Comparison of ENCODE assay signal across 8 cellular contexts in the genomic region with DNA sequence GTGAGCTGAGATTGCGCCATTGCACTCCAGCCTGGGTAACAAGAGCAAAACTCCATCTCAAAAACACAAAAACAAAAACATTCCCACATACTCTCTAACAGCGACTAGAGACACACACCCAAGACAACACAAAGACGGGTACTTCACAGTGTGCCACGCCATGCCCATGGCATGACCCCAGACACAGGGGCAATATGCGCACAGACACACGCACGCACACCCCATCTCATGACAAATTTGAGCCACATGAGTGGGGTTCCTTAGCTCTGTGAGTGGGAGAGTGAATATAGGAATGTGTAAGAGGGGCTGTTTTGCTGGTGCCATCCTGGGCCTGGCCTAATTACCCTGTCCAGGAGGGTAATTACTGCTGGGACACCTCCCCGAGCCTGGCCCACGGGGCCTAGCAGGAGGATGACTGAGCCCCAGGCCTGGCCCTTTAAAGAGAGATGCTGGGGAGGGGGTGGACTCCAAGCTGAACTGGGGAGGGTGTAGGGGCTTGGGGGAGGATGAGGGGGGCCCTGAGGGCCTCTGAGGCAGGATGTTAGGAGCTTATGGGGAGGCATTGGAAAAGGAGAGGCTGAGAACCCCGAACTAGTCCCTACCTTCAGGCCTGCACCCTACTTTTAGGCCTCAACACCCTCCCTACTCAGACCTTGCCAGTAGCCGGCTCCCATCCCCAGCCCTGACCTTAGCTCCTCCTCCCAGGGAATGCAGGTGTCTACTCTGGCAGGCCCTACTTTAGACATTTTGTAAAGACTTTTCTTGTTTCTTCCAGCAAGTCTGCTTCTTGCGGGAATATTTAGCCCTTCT. TPM values are rescaled to one million over a fixed set of nuclear protein-coding genes. Genes with fewer than 3 reads are reported as not detected.
DNase-seq lines count a peak whose midpoint lies in the region; ATAC-seq, FAIRE-seq and TF ChIP-seq lines count a peak whose summit lies in the region.

No MANE protein-coding gene starts in this region.

- intact Hi-C loops in activated CD4-positive, alpha-beta T cell treated with anti-CD3 and anti-CD28 coated beads for 36 hours (cut with DNase I, micrococcal nuclease), result no loop called here
- intact Hi-C loops in HepG2 (cut with micrococcal nuclease; ENCODE audit: unreplicated experiment), result no loop called here

- H3K27ac ChIP-seq in HepG2 (ENCODE audit: extremely low read length, insufficient read depth, low read length) (peak overlapping the region; percentile 94), thoracic aorta (peak overlapping the region; percentile 96 to 99)

- TF ChIP-seq CTCF in astrocyte of the cerebellum (IDR thresholded peaks at IDR 0.05; ENCODE audit: low read depth, low read length, missing control alignments) (no peak), HepG2 (CRISPR knock-in tag; IDR thresholded peaks at IDR 0.05) (no peak), thoracic aorta (IDR thresholded peaks at IDR 0.05) (no peak), D721Med (IDR thresholded peaks at IDR 0.05; ENCODE audit: insufficient read depth, missing control alignments) (no peak)

- H3K27me3 Mint-ChIP-seq in activated CD4-positive, alpha-beta T cell treated with anti-CD3 and anti-CD28 coated beads for 36 hours, result no peaks in the 10 kb centered on the region

- DNase-seq in activated CD4-positive, alpha-beta T cell treated with anti-CD3 and anti-CD28 coated beads for 36 hours, result peak; percentile 49
- DNase-seq in activated CD4-positive, alpha-beta T cell treated with anti-CD3 and anti-CD28 coated beads, Interleukin-2, amount 50 U/mL, for 4 hours, result no peak
- DNase-seq in astrocyte of the cerebellum (ENCODE audit: low read depth) (no peak), HepG2 (ENCODE audit: low spot score) (no peak), thoracic aorta (ENCODE audit: low spot score) (no peak), D721Med (ENCODE audit: insufficient read length, low spot score) (no peak), kidney glomerular epithelial cell (lab: John Stamatoyannopoulos, UW) (no peak)

- ATAC-seq in activated CD4-positive, alpha-beta T cell treated with anti-CD3 and anti-CD28 coated beads for 36 hours, result no peak
- ATAC-seq in HepG2 (peak; percentile 1; the same call in 1 of the 3 replicates), thoracic aorta (ENCODE audit: insufficient number of reproducible peaks, low FRiP score, low read depth) (no peak), GM21381 (IDR thresholded peaks at IDR 0.05; ENCODE audit: unreplicated experiment) (no peak)

- H3K4me3 ChIP-seq in astrocyte of the cerebellum (ENCODE audit: low read depth, low read length), result peak overlapping the region; percentile 70
- peak overlapping the region; percentile 74 to 89 (median 87) for H3K4me3 ChIP-seq in HepG2 (replicated peaks in 1 of 3; ENCODE audit: insufficient read depth in 1 of 3, low read depth in 2 of 3, low read length in 3 of 3)
- H3K4me3 ChIP-seq in thoracic aorta, result peak overlapping the region; percentile 80

- WGBS in HepG2 (ENCODE audit: low lambda C conversion rate), result 58% methylated on average over 12 of the region's 12 CpGs

- TF ChIP-seq EP300 in HepG2 (IDR thresholded peaks at IDR 0.05; ENCODE audit: low read depth in 2 of 2, low read length in 2 of 2), result no peak
- no peak for TF ChIP-seq EP300 in HepG2 (CRISPR knock-in tag; IDR thresholded peaks at IDR 0.05; ENCODE audit: borderline replicate concordance)

- in situ Hi-C loops in astrocyte of the cerebellum (cut with HindIII; ENCODE audit: low sequenced_read_pairs), result no loop called here
- in situ Hi-C loops in HepG2 (cut with HindIII; ENCODE audit: extremely low pct_ligation_motif_present, low pct_unique_long_range_greater_than_20kb), result loop anchor here (10.0 kb wide), 1 partner anchor 298 kb away; a partner anchor contains a TSS

- FAIRE-seq in HepG2 (lab: Jason Lieb, UNC), result no peak
- FAIRE-seq in D721Med (lab: Jason Lieb, UNC), result no peak

- peak overlapping the region; percentile 77 for H3K4me3 Mint-ChIP-seq in activated CD4-positive, alpha-beta T cell treated with anti-CD3 and anti-CD28 coated beads for 36 hours

- H3K9ac ChIP-seq in HepG2 (ENCODE audit: insufficient read depth, low read depth, low read length), result peak overlapping the region; percentile 89

- TF ChIP-seq RAD21 in HepG2 (CRISPR knock-in tag; IDR thresholded peaks at IDR 0.05), result no peak

- H3K9me3 ChIP-seq in HepG2 (ENCODE audit: low read length) (no peaks in the 10 kb centered on the region), thoracic aorta (no peaks in the 10 kb centered on the region)

- TSS peak; percentile 53 for BruUV-seq in HepG2 (replicated peaks; lab: Mats Ljungman, UMichigan)

- H3K36me3 ChIP-seq in HepG2 (replicated peaks in 1 of 2; ENCODE audit: control insufficient read depth in 1 of 2, insufficient read depth in 2 of 2, low read length in 2 of 2) (no peaks in the 10 kb centered on the region; a peak in 1 of 5 replicates), thoracic aorta (peaks cover 4% of the 10 kb centered on the region)

- peak overlapping the region; percentile 85 for H3K27ac Mint-ChIP-seq in activated CD4-positive, alpha-beta T cell treated with anti-CD3 and anti-CD28 coated beads for 36 hours

- H3K79me2 ChIP-seq in HepG2 (ENCODE audit: insufficient read depth, low read length), result peaks cover 8% of the 10 kb centered on the region

- POLR2A ChIA-PET in activated CD4-positive, alpha-beta T cell treated with anti-CD3 and anti-CD28 coated beads for 36 hours (lab: Charles Lee), result no interaction called here
- POLR2A ChIA-PET in HepG2 (lab: Yijun Ruan, JAX), result interaction anchor here (0.6 to 1.3 kb wide), 9 partner anchors 14 to 137 kb away, joined by 3 to 14 read pairs (median 6); a partner anchor contains a TSS

- H3K36me3 Mint-ChIP-seq in activated CD4-positive, alpha-beta T cell treated with anti-CD3 and anti-CD28 coated beads for 36 hours (ENCODE audit: low read depth), result peaks cover 4% of the 10 kb centered on the region

- H3K9me3 Mint-ChIP-seq in activated CD4-positive, alpha-beta T cell treated with anti-CD3 and anti-CD28 coated beads for 36 hours (ENCODE audit: low read depth), result no peaks in the 10 kb centered on the region

- H3K4me1 ChIP-seq in HepG2 (ENCODE audit: insufficient read depth, low read length) (peaks cover 74% of the 10 kb centered on the region), thoracic aorta (ENCODE audit: control insufficient read depth in 1 of 2, low read depth in 2 of 2) (peaks cover 43 to 66% of the 10 kb centered on the region in 2 donors)

- H2AFZ ChIP-seq in HepG2 (ENCODE audit: low read length), result no peak overlapping the region

- peak overlapping the region; percentile 94 for H3K4me2 ChIP-seq in HepG2 (ENCODE audit: low read depth, low read length)

- peaks cover 63% of the 10 kb centered on the region for H3K4me1 Mint-ChIP-seq in activated CD4-positive, alpha-beta T cell treated with anti-CD3 and anti-CD28 coated beads for 36 hours

- no peak for TF ChIP-seq POLR2A in HepG2 (IDR thresholded peaks at IDR 0.05; ENCODE audit: insufficient read depth in 1 of 2, low read depth in 2 of 2, low read length in 2 of 2)

- H3K27me3 ChIP-seq in HepG2 (ENCODE audit: control insufficient read depth in 1 of 2, insufficient read depth in 2 of 2, low read length in 2 of 2), result no peaks in the 10 kb centered on the region
- H3K27me3 ChIP-seq in thoracic aorta (replicated peaks; ENCODE audit: insufficient read depth), result no peaks in the 10 kb centered on the region

- H4K20me1 ChIP-seq in HepG2 (ENCODE audit: insufficient read depth, low read length), result peaks cover 7% of the 10 kb centered on the region; the same call in 1 of the 2 replicates

- CTCF ChIA-PET in activated CD4-positive, alpha-beta T cell treated with anti-CD3 and anti-CD28 coated beads for 36 hours (lab: Charles Lee), result interaction anchor here (1.0 to 1.2 kb wide), 3 partner anchors 15 to 169 kb away, joined by 3 read pairs; no protein-coding TSS in a partner anchor
- CTCF ChIA-PET in HepG2 (lab: Yijun Ruan, JAX; ENCODE audit: low intra/inter-chr PET ratio, low total read pairs), result no interaction called here

RNA-seq across cellular contexts. Expression of a gene that starts 1.5 kb away (rescaled TPM):
- 10 to 100 TPM; 57.8 to 72.7 TPM for total RNA-seq in activated CD4-positive, alpha-beta T cell treated with anti-CD3 and anti-CD28 coated beads for 36 hours
- 4.2 and 12.2 TPM in 2 replicates for total RNA-seq in HepG2 (2016; rRNA removed; fragmentation: Illumina TruSeq; extraction: Trizol)
- 3.8 and 4.6 TPM in 2 replicates for total RNA-seq in HepG2 (2016; cell fraction: cytosol; rRNA removed; fragmentation: Illumina TruSeq; extraction: Trizol; ENCODE audit: low read depth)
- total RNA-seq in HepG2 (2016; cell fraction: insoluble cytoplasmic fraction; rRNA removed; fragmentation: Illumina TruSeq; extraction: Trizol), result 3.1 and 14.2 TPM in 2 replicates
- 6.5 and 7.6 TPM in 2 replicates for total RNA-seq in HepG2 (2016; cell fraction: membrane; rRNA removed; fragmentation: Illumina TruSeq; extraction: Trizol)
- 18.0 and 20.1 TPM in 2 replicates for total RNA-seq in HepG2 (2016; cell fraction: nucleus; rRNA removed; fragmentation: Illumina TruSeq; extraction: Trizol)
- polyA plus RNA-seq in HepG2 (2011; rRNA removed), result 60.3 and 68.1 TPM in 2 replicates
- polyA plus RNA-seq in HepG2 (2011; cell fraction: cytosol; rRNA removed), result 16.4 and 24.6 TPM in 2 replicates
- polyA plus RNA-seq in HepG2 (2011; cell fraction: nucleus; rRNA removed), result 549 and 694 TPM in 2 replicates
- 41.0 and 45.6 TPM in 2 replicates for polyA plus RNA-seq in HepG2 (2012)
- polyA plus RNA-seq in HepG2 (2016; cell fraction: cytosol; fragmentation: Illumina TruSeq; extraction: Trizol; ENCODE audit: low read depth), result 2.1 and 2.8 TPM in 2 replicates
- polyA plus RNA-seq in HepG2 (2016; cell fraction: insoluble cytoplasmic fraction; fragmentation: Illumina TruSeq; extraction: Trizol; ENCODE audit: low read depth), result 7.3 and 9.4 TPM in 2 replicates
- polyA plus RNA-seq in HepG2 (2016; cell fraction: membrane; fragmentation: Illumina TruSeq; extraction: Trizol; ENCODE audit: low read depth), result 6.0 and 7.1 TPM in 2 replicates
- 129 and 139 TPM in 2 replicates for polyA plus RNA-seq in HepG2 (2016; cell fraction: nucleus; fragmentation: Illumina TruSeq; extraction: Trizol; ENCODE audit: insufficient read depth, low read depth)
- 12.7 and 25.1 TPM in 2 replicates for polyA minus RNA-seq in HepG2 (2011; rRNA and poly(A)+ RNA removed; ENCODE audit: low replicate concordance)
- polyA minus RNA-seq in HepG2 (2011; cell fraction: cytosol; rRNA and poly(A)+ RNA removed), result 13.7 and 23.3 TPM in 2 replicates
- polyA minus RNA-seq in HepG2 (2011; cell fraction: nucleus; rRNA and poly(A)+ RNA removed), result 36.4 and 39.8 TPM in 2 replicates
- 100 to 1,000 TPM; 492 to 512 TPM for total RNA-seq in thoracic aorta

RNA-seq across cellular contexts. Expression of a gene that starts 13.6 kb away (rescaled TPM):
- 10 to 100 TPM; 50.7 to 56.4 TPM for total RNA-seq in activated CD4-positive, alpha-beta T cell treated with anti-CD3 and anti-CD28 coated beads for 36 hours
- total RNA-seq in HepG2 (2016; rRNA removed; fragmentation: Illumina TruSeq; extraction: Trizol) (34.0 and 40.0 TPM in 2 replicates), thoracic aorta (10 to 100 TPM; 38.4 to 51.7 TPM)
- 15.3 and 19.2 TPM in 2 replicates for total RNA-seq in HepG2 (2016; cell fraction: cytosol; rRNA removed; fragmentation: Illumina TruSeq; extraction: Trizol; ENCODE audit: low read depth)
- 32.9 and 41.5 TPM in 2 replicates for total RNA-seq in HepG2 (2016; cell fraction: insoluble cytoplasmic fraction; rRNA removed; fragmentation: Illumina TruSeq; extraction: Trizol)
- 16.0 and 17.9 TPM in 2 replicates for total RNA-seq in HepG2 (2016; cell fraction: membrane; rRNA removed; fragmentation: Illumina TruSeq; extraction: Trizol)
- total RNA-seq in HepG2 (2016; cell fraction: nucleus; rRNA removed; fragmentation: Illumina TruSeq; extraction: Trizol), result 11.5 and 15.7 TPM in 2 replicates
- polyA plus RNA-seq in HepG2 (2011; rRNA removed), result 29.2 and 31.4 TPM in 2 replicates
- polyA plus RNA-seq in HepG2 (2011; cell fraction: cytosol; rRNA removed), result 24.1 and 41.2 TPM in 2 replicates
- polyA plus RNA-seq in HepG2 (2011; cell fraction: nucleus; rRNA removed), result 48.9 and 54.8 TPM in 2 replicates
- 25.2 and 28.5 TPM in 2 replicates for polyA plus RNA-seq in HepG2 (2012)
- 26.6 and 28.0 TPM in 2 replicates for polyA plus RNA-seq in HepG2 (2016; cell fraction: cytosol; fragmentation: Illumina TruSeq; extraction: Trizol; ENCODE audit: low read depth)
- polyA plus RNA-seq in HepG2 (2016; cell fraction: insoluble cytoplasmic fraction; fragmentation: Illumina TruSeq; extraction: Trizol; ENCODE audit: low read depth), result 42.9 and 46.1 TPM in 2 replicates
- 23.7 and 24.4 TPM in 2 replicates for polyA plus RNA-seq in HepG2 (2016; cell fraction: membrane; fragmentation: Illumina TruSeq; extraction: Trizol; ENCODE audit: low read depth)
- 31.1 and 33.2 TPM in 2 replicates for polyA plus RNA-seq in HepG2 (2016; cell fraction: nucleus; fragmentation: Illumina TruSeq; extraction: Trizol; ENCODE audit: insufficient read depth, low read depth)
- 18.6 and 34.8 TPM in 2 replicates for polyA minus RNA-seq in HepG2 (2011; rRNA and poly(A)+ RNA removed; ENCODE audit: low replicate concordance)
- 8.6 and 11.3 TPM in 2 replicates for polyA minus RNA-seq in HepG2 (2011; cell fraction: cytosol; rRNA and poly(A)+ RNA removed)
- polyA minus RNA-seq in HepG2 (2011; cell fraction: nucleus; rRNA and poly(A)+ RNA removed), result 12.0 and 19.5 TPM in 2 replicates

RNA-seq across cellular contexts. Expression of a gene that starts 15.7 kb away (rescaled TPM):
- 10 to 100 TPM; 12.8 to 22.7 TPM for total RNA-seq in activated CD4-positive, alpha-beta T cell treated with anti-CD3 and anti-CD28 coated beads for 36 hours
- total RNA-seq in HepG2 (2016; rRNA removed; fragmentation: Illumina TruSeq; extraction: Trizol), result 3.6 and 5.7 TPM in 2 replicates
- total RNA-seq in HepG2 (2016; cell fraction: cytosol; rRNA removed; fragmentation: Illumina TruSeq; extraction: Trizol; ENCODE audit: low read depth), result 7.8 and 8.7 TPM in 2 replicates
- 4.0 and 5.2 TPM in 2 replicates for total RNA-seq in HepG2 (2016; cell fraction: insoluble cytoplasmic fraction; rRNA removed; fragmentation: Illumina TruSeq; extraction: Trizol)
- 8.0 and 9.6 TPM in 2 replicates for total RNA-seq in HepG2 (2016; cell fraction: membrane; rRNA removed; fragmentation: Illumina TruSeq; extraction: Trizol)
- total RNA-seq in HepG2 (2016; cell fraction: nucleus; rRNA removed; fragmentation: Illumina TruSeq; extraction: Trizol), result 2.9 and 4.0 TPM in 2 replicates
- polyA plus RNA-seq in HepG2 (2011; rRNA removed), result 8.0 and 11.5 TPM in 2 replicates
- 5.8 and 9.6 TPM in 2 replicates for polyA plus RNA-seq in HepG2 (2011; cell fraction: cytosol; rRNA removed)
- 29.0 and 34.8 TPM in 2 replicates for polyA plus RNA-seq in HepG2 (2011; cell fraction: nucleus; rRNA removed)
- 3.6 and 5.3 TPM in 2 replicates for polyA plus RNA-seq in HepG2 (2012)
- polyA plus RNA-seq in HepG2 (2016; cell fraction: cytosol; fragmentation: Illumina TruSeq; extraction: Trizol; ENCODE audit: low read depth), result 19.5 and 20.4 TPM in 2 replicates
- polyA plus RNA-seq in HepG2 (2016; cell fraction: insoluble cytoplasmic fraction; fragmentation: Illumina TruSeq; extraction: Trizol; ENCODE audit: low read depth), result 7.9 and 9.1 TPM in 2 replicates
- 15.3 and 15.7 TPM in 2 replicates for polyA plus RNA-seq in HepG2 (2016; cell fraction: membrane; fragmentation: Illumina TruSeq; extraction: Trizol; ENCODE audit: low read depth)
- 11.6 and 13.0 TPM in 2 replicates for polyA plus RNA-seq in HepG2 (2016; cell fraction: nucleus; fragmentation: Illumina TruSeq; extraction: Trizol; ENCODE audit: insufficient read depth, low read depth)
- 11.8 and 23.8 TPM in 2 replicates for polyA minus RNA-seq in HepG2 (2011; rRNA and poly(A)+ RNA removed; ENCODE audit: low replicate concordance)
- 1.9 and 4.2 TPM in 2 replicates for polyA minus RNA-seq in HepG2 (2011; cell fraction: cytosol; rRNA and poly(A)+ RNA removed)
- 4.5 and 5.1 TPM in 2 replicates for polyA minus RNA-seq in HepG2 (2011; cell fraction: nucleus; rRNA and poly(A)+ RNA removed)
- 100 to 1,000 TPM in 1 of 2 donors, 10 to 100 TPM in 1; 53.3 to 127 TPM for total RNA-seq in thoracic aorta

RNA-seq across cellular contexts. Expression of a gene that starts 19.2 kb away (rescaled TPM):
- total RNA-seq in activated CD4-positive, alpha-beta T cell treated with anti-CD3 and anti-CD28 coated beads for 36 hours, result 10 to 100 TPM; 88.3 to 98.8 TPM
- total RNA-seq in HepG2 (2016; rRNA removed; fragmentation: Illumina TruSeq; extraction: Trizol) (5.4 and 10.6 TPM in 2 replicates), thoracic aorta (100 to 1,000 TPM; 286 to 395 TPM)
- total RNA-seq in HepG2 (2016; cell fraction: cytosol; rRNA removed; fragmentation: Illumina TruSeq; extraction: Trizol; ENCODE audit: low read depth), result 2.5 and 2.6 TPM in 2 replicates
- total RNA-seq in HepG2 (2016; cell fraction: insoluble cytoplasmic fraction; rRNA removed; fragmentation: Illumina TruSeq; extraction: Trizol), result 3.9 and 9.7 TPM in 2 replicates
- total RNA-seq in HepG2 (2016; cell fraction: membrane; rRNA removed; fragmentation: Illumina TruSeq; extraction: Trizol), result 3.4 TPM in 2 replicates
- 7.8 and 8.4 TPM in 2 replicates for total RNA-seq in HepG2 (2016; cell fraction: nucleus; rRNA removed; fragmentation: Illumina TruSeq; extraction: Trizol)
- 8.3 and 14.4 TPM in 2 replicates for polyA plus RNA-seq in HepG2 (2011; rRNA removed)
- polyA plus RNA-seq in HepG2 (2011; cell fraction: cytosol; rRNA removed), result 7.1 and 10.0 TPM in 2 replicates
- 74.9 and 85.5 TPM in 2 replicates for polyA plus RNA-seq in HepG2 (2011; cell fraction: nucleus; rRNA removed)
- 9.8 and 10.7 TPM in 2 replicates for polyA plus RNA-seq in HepG2 (2012)
- polyA plus RNA-seq in HepG2 (2016; cell fraction: cytosol; fragmentation: Illumina TruSeq; extraction: Trizol; ENCODE audit: low read depth), result 0.58 and 0.94 TPM in 2 replicates
- polyA plus RNA-seq in HepG2 (2016; cell fraction: insoluble cytoplasmic fraction; fragmentation: Illumina TruSeq; extraction: Trizol; ENCODE audit: low read depth), result 4.6 and 5.1 TPM in 2 replicates
- 0.79 and 1.3 TPM in 2 replicates for polyA plus RNA-seq in HepG2 (2016; cell fraction: membrane; fragmentation: Illumina TruSeq; extraction: Trizol; ENCODE audit: low read depth)
- 27.0 and 30.2 TPM in 2 replicates for polyA plus RNA-seq in HepG2 (2016; cell fraction: nucleus; fragmentation: Illumina TruSeq; extraction: Trizol; ENCODE audit: insufficient read depth, low read depth)
- 23.3 and 45.1 TPM in 2 replicates for polyA minus RNA-seq in HepG2 (2011; rRNA and poly(A)+ RNA removed; ENCODE audit: low replicate concordance)
- 7.6 and 13.2 TPM in 2 replicates for polyA minus RNA-seq in HepG2 (2011; cell fraction: cytosol; rRNA and poly(A)+ RNA removed)
- 6.4 and 11.8 TPM in 2 replicates for polyA minus RNA-seq in HepG2 (2011; cell fraction: nucleus; rRNA and poly(A)+ RNA removed)

RNA-seq across cellular contexts. Expression of a gene that starts 31.8 kb away (rescaled TPM):
- 10 to 100 TPM; 66.5 to 78.8 TPM for total RNA-seq in activated CD4-positive, alpha-beta T cell treated with anti-CD3 and anti-CD28 coated beads for 36 hours
- total RNA-seq in HepG2 (2016; rRNA removed; fragmentation: Illumina TruSeq; extraction: Trizol), result 61.7 and 65.9 TPM in 2 replicates
- total RNA-seq in HepG2 (2016; cell fraction: cytosol; rRNA removed; fragmentation: Illumina TruSeq; extraction: Trizol; ENCODE audit: low read depth), result 25.8 and 30.8 TPM in 2 replicates
- total RNA-seq in HepG2 (2016; cell fraction: insoluble cytoplasmic fraction; rRNA removed; fragmentation: Illumina TruSeq; extraction: Trizol), result 61.5 and 71.8 TPM in 2 replicates
- total RNA-seq in HepG2 (2016; cell fraction: membrane; rRNA removed; fragmentation: Illumina TruSeq; extraction: Trizol), result 42.4 and 48.2 TPM in 2 replicates
- 43.2 and 44.5 TPM in 2 replicates for total RNA-seq in HepG2 (2016; cell fraction: nucleus; rRNA removed; fragmentation: Illumina TruSeq; extraction: Trizol)
- 103 and 122 TPM in 2 replicates for polyA plus RNA-seq in HepG2 (2011; rRNA removed)
- polyA plus RNA-seq in HepG2 (2011; cell fraction: cytosol; rRNA removed), result 86.0 and 134 TPM in 2 replicates
- polyA plus RNA-seq in HepG2 (2011; cell fraction: nucleus; rRNA removed), result 217 and 274 TPM in 2 replicates
- polyA plus RNA-seq in HepG2 (2012), result 38.8 and 49.2 TPM in 2 replicates
- polyA plus RNA-seq in HepG2 (2016; cell fraction: cytosol; fragmentation: Illumina TruSeq; extraction: Trizol; ENCODE audit: low read depth), result 18.7 and 21.2 TPM in 2 replicates
- polyA plus RNA-seq in HepG2 (2016; cell fraction: insoluble cytoplasmic fraction; fragmentation: Illumina TruSeq; extraction: Trizol; ENCODE audit: low read depth), result 66.5 and 66.9 TPM in 2 replicates
- 31.2 and 33.8 TPM in 2 replicates for polyA plus RNA-seq in HepG2 (2016; cell fraction: membrane; fragmentation: Illumina TruSeq; extraction: Trizol; ENCODE audit: low read depth)
- 90.8 and 91.5 TPM in 2 replicates for polyA plus RNA-seq in HepG2 (2016; cell fraction: nucleus; fragmentation: Illumina TruSeq; extraction: Trizol; ENCODE audit: insufficient read depth, low read depth)
- polyA minus RNA-seq in HepG2 (2011; rRNA and poly(A)+ RNA removed; ENCODE audit: low replicate concordance), result 110 and 139 TPM in 2 replicates
- 43.9 and 59.3 TPM in 2 replicates for polyA minus RNA-seq in HepG2 (2011; cell fraction: cytosol; rRNA and poly(A)+ RNA removed)
- 34.2 and 36.4 TPM in 2 replicates for polyA minus RNA-seq in HepG2 (2011; cell fraction: nucleus; rRNA and poly(A)+ RNA removed)
- 100 to 1,000 TPM in 1 of 2 donors, 10 to 100 TPM in 1; 96.8 to 106 TPM for total RNA-seq in thoracic aorta

Comparison
In these comparisons a context has a peak if more than half of its experiments do, and no peak if none do; other contexts are left out.
1. RNA of a gene that starts 1.5 kb away (total RNA-seq): 492 to 512 TPM in thoracic aorta; 57.8 to 72.7 TPM in activated CD4-positive, alpha-beta T cell treated with anti-CD3 and anti-CD28 coated beads for 36 hours and 3.1 to 20.1 TPM in HepG2; every median in the first group is over 4 times any median in the second.
2. Peak in every context shown above with its lines, with median percentiles within 50 percentile points of each other: H3K4me3 ChIP-seq.